ENCODE assay signal across 8 cellular contexts in the genomic region with DNA sequence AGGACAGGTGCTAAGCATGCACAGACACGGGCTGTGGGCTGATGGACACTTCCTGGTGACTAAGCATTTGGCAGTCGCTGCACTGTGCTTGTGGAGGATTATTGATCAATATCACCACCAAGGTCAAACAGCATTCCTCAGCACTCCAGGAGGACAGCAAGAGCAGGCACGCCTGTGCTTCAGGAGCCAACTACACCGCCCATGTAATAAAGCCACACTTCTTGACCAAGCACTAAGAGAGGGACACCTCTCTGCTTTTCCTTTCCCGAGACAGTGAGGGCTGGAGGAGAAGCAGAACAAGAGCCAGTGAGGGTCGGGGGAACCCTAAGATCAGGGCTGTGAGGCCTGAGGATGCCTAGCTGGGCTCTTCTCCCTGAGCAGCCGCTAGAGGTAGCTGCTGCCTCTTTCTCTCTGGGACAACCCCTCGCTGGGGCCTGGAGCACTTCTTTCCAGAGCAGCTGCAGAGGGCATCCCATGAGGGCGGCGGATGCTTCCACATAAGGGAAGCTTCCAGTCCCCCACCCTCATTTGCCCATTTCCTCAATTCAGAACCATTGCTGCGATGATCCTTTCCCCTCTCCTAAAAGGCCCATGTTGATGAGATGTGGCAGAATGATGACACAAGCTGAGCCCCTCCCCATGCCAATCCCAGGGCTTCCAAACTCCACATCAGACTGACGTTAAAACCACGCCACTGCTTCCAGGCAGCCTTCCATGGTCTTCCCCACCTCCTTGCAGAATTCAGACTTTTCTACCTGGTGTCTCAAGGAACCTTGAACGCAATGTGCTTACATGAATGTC. TPM values are rescaled to one million over a fixed set of nuclear protein-coding genes. Genes with fewer than 3 reads are reported as not detected.
A peak's percentile ranks its signal among the peaks of the same experiment; 100 is the strongest.
DNase-seq lines count a peak whose midpoint lies in the region; ATAC-seq and TF ChIP-seq lines count a peak whose summit lies in the region.

No MANE protein-coding gene starts in this region.

- TF ChIP-seq POLR2A in erythroblast (IDR thresholded peaks at IDR 0.05; ENCODE audit: low read length), result no peak

- no peak for ATAC-seq in HG03460 (IDR thresholded peaks at IDR 0.05; ENCODE audit: unreplicated experiment)

- DNase-seq in NCI-H526 (lab: John Stamatoyannopoulos, UW), result peak; percentile 12 to 74
- DNase-seq in NCI-H526 treated with DMSO at 0.1 percent for 48 hours (lab: John Stamatoyannopoulos, UW), result no peak
- DNase-seq in HT1080 (ENCODE audit: low read depth), result peak; percentile 57
- peak; percentile 78 for DNase-seq in SKM-1 treated with dmso at 0.1 percent for 144 hours (lab: John Stamatoyannopoulos, UW; ENCODE audit: unreplicated experiment)
- DNase-seq in erythroblast (lab: John Stamatoyannopoulos, UW), result peak; percentile 41 to 53
- DNase-seq in mucosa of gallbladder (ENCODE audit: low spot score), result peak; percentile 89
- no peak for DNase-seq in NCI-H2081 (lab: John Stamatoyannopoulos, UW)

RNA-seq across cellular contexts. Expression of gene RAB7B, which starts 19.1 kb away (rescaled TPM):
- total RNA-seq in HT1080 (2014; rRNA removed; shearing (Covaris generic)), result 0.10 TPM in 1 of 2 replicates, not detected in the other
- 0.09 and 0.29 TPM in 2 replicates for polyA plus RNA-seq in HT1080 (2015; cell fraction: cytosol; rRNA removed)
- 0.14 and 0.27 TPM in 2 replicates for polyA plus RNA-seq in HT1080 (2015; cell fraction: nucleus; rRNA removed)
- total RNA-seq in mucosa of gallbladder, result 18.7 TPM

RNA-seq across cellular contexts. Expression of gene CTSE, which starts 39.6 kb away (rescaled TPM):
- 0.17 and 0.34 TPM in 2 replicates for total RNA-seq in HT1080 (2014; rRNA removed; shearing (Covaris generic))
- polyA plus RNA-seq in HT1080 (2015; cell fraction: cytosol; rRNA removed), result 0.05 TPM in 1 of 2 replicates, not detected in the other
- polyA plus RNA-seq in HT1080 (2015; cell fraction: nucleus; rRNA removed), result 0.61 TPM in 1 of 2 replicates, not detected in the other
- 105 TPM for total RNA-seq in mucosa of gallbladder

RNA-seq across cellular contexts. Expression of gene SLC26A9, which starts 40.9 kb away (rescaled TPM):
- 0.03 and 0.10 TPM in 2 replicates for total RNA-seq in HT1080 (2014; rRNA removed; shearing (Covaris generic))
- polyA plus RNA-seq in HT1080 (2015; cell fraction: cytosol; rRNA removed), result 0.13 and 0.19 TPM in 2 replicates
- 0.37 and 0.68 TPM in 2 replicates for polyA plus RNA-seq in HT1080 (2015; cell fraction: nucleus; rRNA removed)
- 1.3 TPM for total RNA-seq in mucosa of gallbladder

Comparison
In these comparisons a context has a peak if more than half of its experiments do, and no peak if none do; other contexts are left out.
1. DNase-seq: peak in NCI-H526 (2 of 2), HT1080 (single experiment), SKM-1 treated with dmso at 0.1 percent for 144 hours (single experiment), erythroblast (2 of 2) and mucosa of gallbladder (single experiment); none in NCI-H526 treated with DMSO at 0.1 percent for 48 hours (single experiment) and NCI-H2081 (0 of 2).
2. RNA of gene RAB7B, which starts 19.1 kb away (total RNA-seq): 18.7 TPM in mucosa of gallbladder (single experiment); 0.10 TPM in HT1080; every median in the first group is over 10 times any median in the second.
3. RNA of gene CTSE, which starts 39.6 kb away (total RNA-seq): 105 TPM in mucosa of gallbladder (single experiment); 0.17 to 0.34 TPM in HT1080; every median in the first group is over 10 times any median in the second.